In the genomic region with DNA sequence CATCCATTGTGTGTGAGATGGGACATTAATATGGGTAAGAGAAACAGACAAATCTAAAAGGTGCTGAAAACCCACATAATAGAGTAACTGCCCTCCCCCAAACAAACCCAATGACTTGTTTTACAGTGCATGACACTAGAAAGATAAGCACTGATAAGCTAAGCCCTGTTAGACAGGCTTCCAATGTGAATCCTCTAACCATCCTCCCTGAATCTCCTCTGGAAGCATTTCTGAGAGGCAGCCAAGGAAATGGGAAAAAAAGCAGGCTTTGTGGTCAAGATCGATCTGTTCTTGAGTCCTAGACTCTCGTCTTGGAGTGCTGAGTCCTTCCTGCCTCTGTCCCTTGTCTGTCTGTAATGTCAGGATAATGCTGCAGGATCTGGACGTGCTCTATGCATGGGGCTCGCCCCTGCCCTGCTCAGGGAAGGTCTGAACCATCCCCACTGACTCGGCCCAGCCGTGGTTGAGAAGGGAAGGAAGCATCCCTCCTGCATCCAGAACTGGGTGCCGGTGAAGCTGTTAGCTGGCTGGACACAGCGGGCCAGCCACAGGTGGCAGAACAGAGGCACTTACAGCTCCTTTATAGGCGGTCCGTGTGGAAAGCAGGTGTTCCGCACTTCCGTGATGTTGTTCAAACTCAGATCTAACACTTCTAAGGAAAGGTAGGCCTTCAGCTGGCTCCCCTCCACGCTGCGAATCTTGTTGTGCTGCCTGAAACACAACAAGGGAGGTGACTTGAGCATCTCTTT, we compare ENCODE assay signal across 16 cellular contexts.
DNase-seq lines count a peak whose midpoint lies in the region; ATAC-seq and TF ChIP-seq lines count a peak whose summit lies in the region.
"Had no signal": no experiment of that assay in that cellular context is flagged by ENCODE, and none has a peak within 500 bp of the region (broad histone marks: within the 10 kb centered on the region; RNA-seq: fewer than 3 reads in every experiment).

No MANE protein-coding gene starts in this region.

- no peak for ATAC-seq in psoas muscle
- ATAC-seq in GM21360 (IDR thresholded peaks at IDR 0.05; ENCODE audit: unreplicated experiment), result no peak
- no peak for ATAC-seq in HG02642 (IDR thresholded peaks at IDR 0.05; ENCODE audit: poor library complexity, unreplicated experiment)
- ATAC-seq: upper lobe of right lung had no signal

- H3K27me3 ChIP-seq in psoas muscle (ENCODE audit: insufficient read depth in 3 of 3, low read length in 2 of 3), result no peaks in the 10 kb centered on the region
- H3K27me3 ChIP-seq: neutrophil, spleen, upper lobe of right lung had no signal

- DNase-seq in COLO829 (ENCODE audit: low spot score) (peak; percentile 72), SK-MEL-5 (ENCODE audit: low read depth, low spot score) (peak; percentile 72), fibroblast of the aortic adventitia (ENCODE audit: low read depth) (peak; percentile 64), psoas muscle (peak in 1 of 2 donors; percentile 30), NCI-H748 treated with DMSO at 0.1 percent for 48 hours (lab: John Stamatoyannopoulos, UW) (no peak), NCI-H1694 (lab: John Stamatoyannopoulos, UW) (no peak)
- DNase-seq: activated CD4-positive, alpha-beta T cell treated with anti-CD3 and anti-CD28 coated beads for 48 hours; DMS 273 treated with DMSO at 0.1 percent for 48 hours; NCI-H1694 treated with DMSO at 0.1 percent for 48 hours; NCI-H526; spleen; T-helper 2 cell; upper lobe of right lung had no signal

- H3K9me3 ChIP-seq in psoas muscle, result no peaks in the 10 kb centered on the region
- H3K9me3 ChIP-seq: upper lobe of right lung had no signal

- TF ChIP-seq CTCF in fibroblast of the aortic adventitia (IDR thresholded peaks at IDR 0.05; ENCODE audit: insufficient read depth, low read length) (no peak), psoas muscle (IDR thresholded peaks at IDR 0.05) (no peak)

- intact Hi-C loops in psoas muscle (cut with DNase I), result no loop called here

- peaks cover 60% of the 10 kb centered on the region for H3K4me1 ChIP-seq in psoas muscle
- H3K4me1 ChIP-seq: spleen had no signal

- WGBS in psoas muscle, 3 donors, result 70 to 76% (median 70%) methylated on average over 14 of the region's 14 CpGs

- peak overlapping the region; percentile 89 for H3K27ac ChIP-seq in psoas muscle
- H3K27ac ChIP-seq: neutrophil, spleen, upper lobe of right lung had no signal

- in situ Hi-C loops in SK-MEL-5 (cut with HindIII; ENCODE audit: low pct_unique_long_range_greater_than_20kb, low sequenced_read_pairs), result no loop called here

- peaks cover 3 to 29% of the 10 kb centered on the region in 2 donors for H3K36me3 ChIP-seq in psoas muscle (ENCODE audit: insufficient read depth in 1 of 2, low read depth in 1 of 2)

- H3K4me3 ChIP-seq in fibroblast of the aortic adventitia (ENCODE audit: low read depth, low read length) (no peak overlapping the region), psoas muscle (no peak overlapping the region)
- H3K4me3 ChIP-seq: spleen, upper lobe of right lung had no signal

Comparison
In these comparisons a context has a peak if more than half of its experiments do, and no peak if none do; other contexts are left out.
1. DNase-seq: peak in COLO829 (single experiment), SK-MEL-5 (single experiment) and fibroblast of the aortic adventitia (single experiment); none in NCI-H748 treated with DMSO at 0.1 percent for 48 hours (single experiment) and NCI-H1694 (single experiment).